Comparison of ENCODE assay signal across 8 cellular contexts in the genomic region with DNA sequence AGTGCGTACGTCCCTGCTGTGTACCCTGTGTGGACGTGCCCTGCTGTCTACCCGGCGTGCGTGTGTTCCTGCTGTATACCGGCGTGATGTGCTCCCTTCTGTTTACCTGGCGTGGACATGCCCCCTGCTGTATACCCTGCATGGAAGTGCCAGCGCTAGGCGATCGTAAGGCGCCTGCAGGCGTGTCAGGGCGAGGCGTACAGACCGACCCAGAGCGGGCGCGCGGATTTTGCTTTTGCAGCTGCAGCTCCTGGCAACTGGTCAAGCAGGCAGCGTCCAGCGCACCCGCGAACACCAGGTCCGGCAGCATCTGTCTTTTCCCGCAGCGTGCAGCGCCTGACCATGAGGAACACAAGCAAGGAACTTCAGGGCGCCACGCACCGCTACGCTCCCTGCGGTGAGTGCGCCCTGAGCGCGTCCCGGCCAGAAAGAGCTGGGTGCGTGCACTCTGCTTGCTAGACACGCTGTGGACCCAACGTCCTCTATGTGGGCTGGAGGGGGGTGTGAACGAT. TPM values are rescaled to one million over a fixed set of nuclear protein-coding genes. Genes with fewer than 3 reads are reported as not detected.
DNase-seq lines count a peak whose midpoint lies in the region; ATAC-seq lines count a peak whose summit lies in the region.

No MANE protein-coding gene starts in this region.

- H3K27me3 ChIP-seq in SJSA1 (replicated peaks): no peaks in the 10 kb centered on the region

- peaks cover 49% of the 10 kb centered on the region for H3K4me1 ChIP-seq in SJSA1 (replicated peaks)

- H3K27ac ChIP-seq in SJSA1: no peak overlapping the region; the same call in 1 of the 2 replicates

- peak overlapping the region; percentile 71 for H3K4me3 Mint-ChIP-seq in activated CD4-positive, alpha-beta T cell treated with anti-CD3 and anti-CD28 coated beads for 36 hours
- H3K4me3 Mint-ChIP-seq in natural killer cell treated with Interleukin-12 subunit alpha and Interleukin-12 subunit beta and Interleukin-15 and Interleukin-18, amount 100 ng/mL, for 72 hours: peak overlapping the region; percentile 90

- DNase-seq in activated CD4-positive, alpha-beta T cell treated with anti-CD3 and anti-CD28 coated beads for 36 hours: peak; percentile 16
- no peak for DNase-seq in activated CD4-positive, alpha-beta T cell treated with anti-CD3 and anti-CD28 coated beads for 48 hours
- DNase-seq in SJSA1 (ENCODE audit: low read depth in 1 of 2, low spot score in 2 of 2) (peak in 1 of 2 experiments; percentile 51), GF-D8 (lab: John Stamatoyannopoulos, UW) (no peak), SK-N-DZ (ENCODE audit: low spot score) (no peak)
- DNase-seq in natural killer cell treated with Interleukin-12 subunit alpha and Interleukin-12 subunit beta and Interleukin-15 and Interleukin-18, amount 100 ng/mL, for 72 hours (ENCODE audit: low spot score): no peak
- DNase-seq in NK-92 treated with Interleukin-12 subunit alpha and Interleukin-12 subunit beta, amount 100 ng/mL, for 24 hours (lab: John Stamatoyannopoulos, UW): no peak

- CTCF ChIA-PET in activated CD4-positive, alpha-beta T cell treated with anti-CD3 and anti-CD28 coated beads for 36 hours (lab: Charles Lee): no interaction called here

- POLR2A ChIA-PET in activated CD4-positive, alpha-beta T cell treated with anti-CD3 and anti-CD28 coated beads for 36 hours (lab: Charles Lee): no interaction called here

- H3K9me3 Mint-ChIP-seq in activated CD4-positive, alpha-beta T cell treated with anti-CD3 and anti-CD28 coated beads for 36 hours (ENCODE audit: low read depth): no peaks in the 10 kb centered on the region
- no peaks in the 10 kb centered on the region for H3K9me3 Mint-ChIP-seq in natural killer cell treated with Interleukin-12 subunit alpha and Interleukin-12 subunit beta and Interleukin-15 and Interleukin-18, amount 100 ng/mL, for 72 hours

- H3K4me3 ChIP-seq in SJSA1: peak overlapping the region; percentile 48

- no peak overlapping the region for H3K27ac Mint-ChIP-seq in activated CD4-positive, alpha-beta T cell treated with anti-CD3 and anti-CD28 coated beads for 36 hours
- H3K27ac Mint-ChIP-seq in natural killer cell treated with Interleukin-12 subunit alpha and Interleukin-12 subunit beta and Interleukin-15 and Interleukin-18, amount 100 ng/mL, for 72 hours: peak overlapping the region; percentile 40 to 81

- ATAC-seq in activated CD4-positive, alpha-beta T cell treated with anti-CD3 and anti-CD28 coated beads for 36 hours: no peak
- peak; percentile 52 for ATAC-seq in esophagus mucosa
- peak; percentile 1 to 2 for ATAC-seq in natural killer cell treated with Interleukin-12 subunit alpha and Interleukin-12 subunit beta and Interleukin-15 and Interleukin-18, amount 100 ng/mL, for 72 hours

- H3K36me3 Mint-ChIP-seq in activated CD4-positive, alpha-beta T cell treated with anti-CD3 and anti-CD28 coated beads for 36 hours (ENCODE audit: low read depth): no peaks in the 10 kb centered on the region
- H3K36me3 Mint-ChIP-seq in natural killer cell treated with Interleukin-12 subunit alpha and Interleukin-12 subunit beta and Interleukin-15 and Interleukin-18, amount 100 ng/mL, for 72 hours: no peaks in the 10 kb centered on the region

- intact Hi-C loops in activated CD4-positive, alpha-beta T cell treated with anti-CD3 and anti-CD28 coated beads for 36 hours (cut with DNase I, micrococcal nuclease): loop anchor here (1.0 to 5.0 kb wide), 7 partner anchors 41 to 75 kb away; partner anchors contain the start of genes HUS1 (in 1 of the 2) and UPP1 (in 1 of the 2)

- H3K9me3 ChIP-seq in SJSA1 (replicated peaks): no peaks in the 10 kb centered on the region

- H3K36me3 ChIP-seq in SJSA1: no peaks in the 10 kb centered on the region

- H3K27me3 Mint-ChIP-seq in activated CD4-positive, alpha-beta T cell treated with anti-CD3 and anti-CD28 coated beads for 36 hours: peaks cover 36% of the 10 kb centered on the region
- peaks cover 14 to 27% of the 10 kb centered on the region in 2 donors for H3K27me3 Mint-ChIP-seq in natural killer cell treated with Interleukin-12 subunit alpha and Interleukin-12 subunit beta and Interleukin-15 and Interleukin-18, amount 100 ng/mL, for 72 hours

- peaks cover 10% of the 10 kb centered on the region for H3K4me1 Mint-ChIP-seq in activated CD4-positive, alpha-beta T cell treated with anti-CD3 and anti-CD28 coated beads for 36 hours
- H3K4me1 Mint-ChIP-seq in natural killer cell treated with Interleukin-12 subunit alpha and Interleukin-12 subunit beta and Interleukin-15 and Interleukin-18, amount 100 ng/mL, for 72 hours (ENCODE audit: low read depth in 2 of 2): peaks cover 9 to 10% of the 10 kb centered on the region in 2 donors

RNA-seq across cellular contexts. Expression of gene C7orf57, which starts 0.7 kb away (rescaled TPM):
- under 1 TPM; 0.33 to 0.46 TPM for total RNA-seq in activated CD4-positive, alpha-beta T cell treated with anti-CD3 and anti-CD28 coated beads for 36 hours
- total RNA-seq in SJSA1 (2014; rRNA removed; shearing (Covaris generic)): 0.34 and 3.8 TPM in 2 replicates
- total RNA-seq in esophagus mucosa: 1.00 TPM
- under 1 TPM; 0.56 to 0.57 TPM for total RNA-seq in natural killer cell treated with Interleukin-12 subunit alpha and Interleukin-12 subunit beta and Interleukin-15 and Interleukin-18, amount 100 ng/mL, for 72 hours
- polyA plus RNA-seq in SK-N-DZ (2014; cell fraction: cytosol; rRNA removed): not detected in 2 replicates
- 0.11 and 0.62 TPM in 2 replicates for polyA plus RNA-seq in SK-N-DZ (2014; cell fraction: nucleus; rRNA removed)

RNA-seq across cellular contexts. Expression of gene SUN3, which starts 7.1 kb away (rescaled TPM):
- total RNA-seq in activated CD4-positive, alpha-beta T cell treated with anti-CD3 and anti-CD28 coated beads for 36 hours: not detected
- 17.0 and 24.4 TPM in 2 replicates for total RNA-seq in SJSA1 (2014; rRNA removed; shearing (Covaris generic))
- total RNA-seq in esophagus mucosa: not detected
- total RNA-seq in natural killer cell treated with Interleukin-12 subunit alpha and Interleukin-12 subunit beta and Interleukin-15 and Interleukin-18, amount 100 ng/mL, for 72 hours: under 1 TPM in 1 of 2 donors, not detected in 1; 0.71 TPM
- not detected in 2 replicates for polyA plus RNA-seq in SK-N-DZ (2014; cell fraction: cytosol; rRNA removed)
- polyA plus RNA-seq in SK-N-DZ (2014; cell fraction: nucleus; rRNA removed): not detected in 2 replicates

RNA-seq across cellular contexts. Expression of gene UPP1, which starts 53.0 kb away (rescaled TPM):
- total RNA-seq in activated CD4-positive, alpha-beta T cell treated with anti-CD3 and anti-CD28 coated beads for 36 hours: 10 to 100 TPM; 51.6 to 70.7 TPM
- 39.8 and 60.4 TPM in 2 replicates for total RNA-seq in SJSA1 (2014; rRNA removed; shearing (Covaris generic))
- total RNA-seq in esophagus mucosa: 204 TPM
- total RNA-seq in natural killer cell treated with Interleukin-12 subunit alpha and Interleukin-12 subunit beta and Interleukin-15 and Interleukin-18, amount 100 ng/mL, for 72 hours: 100 to 1,000 TPM in 1 of 2 donors, 10 to 100 TPM in 1; 93.2 to 145 TPM
- 2.9 and 3.5 TPM in 2 replicates for polyA plus RNA-seq in SK-N-DZ (2014; cell fraction: cytosol; rRNA removed)
- polyA plus RNA-seq in SK-N-DZ (2014; cell fraction: nucleus; rRNA removed): 5.5 and 9.1 TPM in 2 replicates

RNA-seq across cellular contexts. Expression of gene HUS1, which starts 56.6 kb away (rescaled TPM):
- total RNA-seq in activated CD4-positive, alpha-beta T cell treated with anti-CD3 and anti-CD28 coated beads for 36 hours: 10 to 100 TPM; 40.5 to 41.5 TPM
- total RNA-seq in SJSA1 (2014; rRNA removed; shearing (Covaris generic)): 36.9 and 46.6 TPM in 2 replicates
- total RNA-seq in esophagus mucosa: 20.0 TPM
- 10 to 100 TPM; 60.4 to 61.7 TPM for total RNA-seq in natural killer cell treated with Interleukin-12 subunit alpha and Interleukin-12 subunit beta and Interleukin-15 and Interleukin-18, amount 100 ng/mL, for 72 hours
- polyA plus RNA-seq in SK-N-DZ (2014; cell fraction: cytosol; rRNA removed): 27.6 and 34.8 TPM in 2 replicates
- 8.6 and 13.6 TPM in 2 replicates for polyA plus RNA-seq in SK-N-DZ (2014; cell fraction: nucleus; rRNA removed)

Comparison
In these comparisons a context has a peak if more than half of its experiments do, and no peak if none do; other contexts are left out.
1. RNA of gene SUN3, which starts 7.1 kb away (total RNA-seq): 17.0 to 24.4 TPM in SJSA1; 0.71 TPM in natural killer cell treated with Interleukin-12 subunit alpha and Interleukin-12 subunit beta and Interleukin-15 and Interleukin-18, amount 100 ng/mL, for 72 hours, not detected in esophagus mucosa (single experiment) and not detected in activated CD4-positive, alpha-beta T cell treated with anti-CD3 and anti-CD28 coated beads for 36 hours; every median in the first group is over 10 times any median in the second.